In the genomic region with DNA sequence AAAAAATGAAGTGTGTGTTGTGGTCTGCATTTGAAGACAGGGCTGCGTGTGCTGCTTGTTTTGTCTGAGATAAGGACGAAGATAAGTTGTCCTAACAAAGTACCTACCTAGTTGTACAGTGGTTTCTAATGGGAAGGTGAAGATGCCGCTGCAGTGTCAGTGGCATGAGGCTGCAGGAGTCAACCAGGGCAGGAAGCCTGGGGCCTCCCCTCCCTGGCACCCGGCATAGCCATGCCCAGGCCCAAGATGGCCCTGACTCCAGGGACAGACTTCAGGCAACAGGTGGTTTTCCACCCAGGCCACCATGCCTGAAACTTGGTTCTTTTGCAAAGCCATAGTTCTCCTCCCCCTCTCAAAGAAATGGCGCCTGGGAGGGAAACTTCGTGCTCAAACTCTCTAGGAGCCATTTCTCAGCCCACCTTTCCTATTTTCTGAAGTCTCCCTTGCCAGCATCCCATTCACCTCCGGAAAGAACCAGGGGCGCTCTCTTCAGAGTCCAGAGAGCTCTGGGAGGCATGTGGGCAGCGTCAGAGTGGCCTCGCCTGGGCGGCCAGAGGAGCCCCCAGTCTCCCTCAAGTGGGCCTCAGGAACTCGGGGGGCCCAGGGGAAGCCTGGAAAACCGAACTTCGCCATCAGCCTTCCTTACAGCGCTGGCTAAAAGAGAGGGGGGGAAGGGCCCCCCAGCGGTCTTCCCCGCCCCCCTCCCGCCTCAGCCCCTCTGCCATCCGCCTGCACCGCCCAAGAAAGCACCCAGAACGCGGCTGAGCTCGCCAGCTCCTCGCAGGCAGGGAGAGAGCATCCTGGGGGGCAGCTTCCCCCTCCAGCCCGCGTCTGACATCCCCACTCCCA, we compare ENCODE assay signal across 8 cellular contexts. TPM values are rescaled to one million over a fixed set of nuclear protein-coding genes. Genes with fewer than 3 reads are reported as not detected.
DNase-seq lines count a peak whose midpoint lies in the region; ATAC-seq and TF ChIP-seq lines count a peak whose summit lies in the region.

No MANE protein-coding gene starts in this region.

- H3K36me3 ChIP-seq in hepatocyte (replicated peaks; ENCODE audit: insufficient read depth, low read depth) (no peaks in the 10 kb centered on the region), skeletal muscle tissue (ENCODE audit: control insufficient read depth in 3 of 3, insufficient read depth in 3 of 3, low read length in 3 of 3) (no peaks in the 10 kb centered on the region)

- H3K27ac Mint-ChIP-seq in activated T-helper 2 cell treated with anti-CD3 and anti-CD28 coated beads, Interferon-gamma antibody, Interleukin-2, Interleukin-4, amounts not matched to agents 10 μg/mL and 5 μg/mL and 100 μg/mL, durations not matched to agents 14 hours and 24 hours and 36 hours: peak overlapping the region; percentile 89

- DNase-seq in stimulated activated naive CD4-positive, alpha-beta T cell (lab: John Stamatoyannopoulos, UW): peak in 5 of 6 experiments; percentile 27 to 46 (median 32)
- no peak for DNase-seq in stimulated activated naive CD4-positive, alpha-beta T cell treated with Interleukin-2 at 50 U/mL for 16 hours (lab: John Stamatoyannopoulos, UW)
- DNase-seq in activated T-helper 2 cell treated with anti-CD3 and anti-CD28 coated beads, Interferon-gamma antibody, Interleukin-2, Interleukin-4, amounts not matched to agents 10 μg/mL and 5 μg/mL and 100 μg/mL, durations not matched to agents 14 hours and 24 hours and 36 hours (ENCODE audit: low spot score): peak; percentile 19
- DNase-seq in hepatocyte (ENCODE audit: low spot score): peak; percentile 49
- no peak for DNase-seq in NOMO-1 treated with dmso at 0.1 percent for 144 hours (lab: John Stamatoyannopoulos, UW; ENCODE audit: unreplicated experiment)
- no peak for DNase-seq in pons (ENCODE audit: low spot score)

- H3K27me3 ChIP-seq in hepatocyte (no peaks in the 10 kb centered on the region), skeletal muscle tissue (ENCODE audit: control insufficient read depth in 3 of 3, insufficient read depth in 3 of 3, low read length in 3 of 3) (no peaks in the 10 kb centered on the region)

- H4K20me1 ChIP-seq in hepatocyte (ENCODE audit: insufficient read depth, poor library complexity, severe bottlenecking): peaks cover 16% of the 10 kb centered on the region

- no peaks in the 10 kb centered on the region for H3K27me3 Mint-ChIP-seq in activated T-helper 2 cell treated with anti-CD3 and anti-CD28 coated beads, Interferon-gamma antibody, Interleukin-2, Interleukin-4, amounts not matched to agents 10 μg/mL and 5 μg/mL and 100 μg/mL, durations not matched to agents 14 hours and 24 hours and 36 hours (ENCODE audit: low read depth)

- WGBS in hepatocyte (ENCODE audit: low lambda C conversion rate, missing lambda C conversion rate): 19% methylated on average over 21 of the region's 26 CpGs

- H3K9ac ChIP-seq in skeletal muscle tissue (ENCODE audit: low read depth in 1 of 3, low read length in 3 of 3): peak overlapping the region; percentile 81 to 92 (median 86)

- H3K9me3 ChIP-seq in hepatocyte (ENCODE audit: low read depth) (no peaks in the 10 kb centered on the region), skeletal muscle tissue (ENCODE audit: control insufficient read depth in 3 of 3, low read length in 3 of 3) (no peaks in the 10 kb centered on the region)

- peaks cover 10% of the 10 kb centered on the region for H3K36me3 Mint-ChIP-seq in activated T-helper 2 cell treated with anti-CD3 and anti-CD28 coated beads, Interferon-gamma antibody, Interleukin-2, Interleukin-4, amounts not matched to agents 10 μg/mL and 5 μg/mL and 100 μg/mL, durations not matched to agents 14 hours and 24 hours and 36 hours (ENCODE audit: low read depth)

- H2AFZ ChIP-seq in hepatocyte: peak overlapping the region; percentile 60

- H3K4me1 ChIP-seq in hepatocyte (ENCODE audit: insufficient read depth) (peaks cover 36% of the 10 kb centered on the region), skeletal muscle tissue (ENCODE audit: control insufficient read depth in 3 of 3, insufficient read depth in 3 of 3, low read length in 3 of 3) (peaks cover 29 to 45% (median 33%) of the 10 kb centered on the region in 3 donors)

- peak overlapping the region; percentile 88 for H3K4me3 Mint-ChIP-seq in activated T-helper 2 cell treated with anti-CD3 and anti-CD28 coated beads, Interferon-gamma antibody, Interleukin-2, Interleukin-4, amounts not matched to agents 10 μg/mL and 5 μg/mL and 100 μg/mL, durations not matched to agents 14 hours and 24 hours and 36 hours (ENCODE audit: low read depth)

- H3K9me2 ChIP-seq in hepatocyte (replicated peaks; ENCODE audit: insufficient read depth): no peaks in the 10 kb centered on the region

- H3K4me1 Mint-ChIP-seq in activated T-helper 2 cell treated with anti-CD3 and anti-CD28 coated beads, Interferon-gamma antibody, Interleukin-2, Interleukin-4, amounts not matched to agents 10 μg/mL and 5 μg/mL and 100 μg/mL, durations not matched to agents 14 hours and 24 hours and 36 hours (ENCODE audit: low read depth): peaks cover 51% of the 10 kb centered on the region

- intact Hi-C loops in activated T-helper 2 cell treated with anti-CD3 and anti-CD28 coated beads, Interferon-gamma antibody, Interleukin-2, Interleukin-4, amounts not matched to agents 10 μg/mL and 5 μg/mL and 100 μg/mL, durations not matched to agents 14 hours and 24 hours and 36 hours (cut with micrococcal nuclease): loop anchor here (5.0 to 10.0 kb wide), 3 partner anchors 73 to 560 kb away; no protein-coding TSS in a partner anchor

- no peak for ATAC-seq in GM19452 (IDR thresholded peaks at IDR 0.05; ENCODE audit: unreplicated experiment)

- H3K4me2 ChIP-seq in hepatocyte: peak overlapping the region; percentile 88

- no peak for TF ChIP-seq CTCF in hepatocyte (IDR thresholded peaks at IDR 0.05; ENCODE audit: poor library complexity)

- peak overlapping the region; percentile 86 for H3K4me3 ChIP-seq in hepatocyte
- H3K4me3 ChIP-seq in skeletal muscle tissue (ENCODE audit: low read length in 3 of 3): peak overlapping the region; percentile 81 to 95 (median 92)

- peak overlapping the region; percentile 93 for H3K27ac ChIP-seq in hepatocyte
- peak overlapping the region; percentile 62 for H3K27ac ChIP-seq in skeletal muscle tissue (ENCODE audit: low read depth, low read length)

- peaks cover 24% of the 10 kb centered on the region for H3K79me2 ChIP-seq in hepatocyte

- H3K9me3 Mint-ChIP-seq in activated T-helper 2 cell treated with anti-CD3 and anti-CD28 coated beads, Interferon-gamma antibody, Interleukin-2, Interleukin-4, amounts not matched to agents 10 μg/mL and 5 μg/mL and 100 μg/mL, durations not matched to agents 14 hours and 24 hours and 36 hours: no peaks in the 10 kb centered on the region

RNA-seq across cellular contexts. Expression of a gene that starts 2.0 kb away (rescaled TPM):
- total RNA-seq in activated T-helper 2 cell treated with anti-CD3 and anti-CD28 coated beads, Interferon-gamma antibody, Interleukin-2, Interleukin-4, amounts not matched to agents 10 μg/mL and 5 μg/mL and 100 μg/mL, durations not matched to agents 14 hours and 24 hours and 36 hours: 24.2 and 26.6 TPM in 2 replicates
- total RNA-seq in hepatocyte (28.8 and 36.2 TPM in 2 replicates), skeletal muscle tissue (49.6 TPM)
- polyA plus RNA-seq in hepatocyte: 15.8 and 17.0 TPM in 2 replicates

Comparison
In these comparisons a context has a peak if more than half of its experiments do, and no peak if none do; other contexts are left out.
1. DNase-seq: peak in stimulated activated naive CD4-positive, alpha-beta T cell (5 of 6), activated T-helper 2 cell treated with anti-CD3 and anti-CD28 coated beads, Interferon-gamma antibody, Interleukin-2, Interleukin-4, amounts not matched to agents 10 μg/mL and 5 μg/mL and 100 μg/mL, durations not matched to agents 14 hours and 24 hours and 36 hours (single experiment) and hepatocyte (single experiment); none in stimulated activated naive CD4-positive, alpha-beta T cell treated with Interleukin-2 at 50 U/mL for 16 hours (single experiment), NOMO-1 treated with dmso at 0.1 percent for 144 hours (single experiment) and pons (single experiment).